In genomic region chr12:49800421-49801140, GRCh38 we compare ENCODE assay signal across 16 cellular contexts. TPM values are rescaled to one million over a fixed set of nuclear protein-coding genes. Genes with fewer than 3 reads are reported as not detected.
DNase-seq lines count a peak whose midpoint lies in the region; ATAC-seq and TF ChIP-seq lines count a peak whose summit lies in the region.
"Had no signal": no experiment of that assay in that cellular context is flagged by ENCODE, and none has a peak within 500 bp of the region (broad histone marks: within the 10 kb centered on the region; RNA-seq: fewer than 3 reads in every experiment).

No MANE protein-coding gene starts in this region.

- no peak for TF ChIP-seq CTCF in heart left ventricle (IDR thresholded peaks at IDR 0.05)
- no peak for TF ChIP-seq CTCF in right lobe of liver (IDR thresholded peaks at IDR 0.05)
- TF ChIP-seq CTCF in lower leg skin (IDR thresholded peaks at IDR 0.05), result no peak
- TF ChIP-seq CTCF in spleen (IDR thresholded peaks at IDR 0.05 in 8 of 11, conservative IDR thresholded peaks at IDR 0.05 in 3 of 11), result no peak

- H3K4me1 ChIP-seq in heart left ventricle (peaks cover 0 to 22% (median 13%) of the 10 kb centered on the region in 12 donors), right lobe of liver (peaks cover 0 to 12% (median 2%) of the 10 kb centered on the region in 4 donors), skeletal muscle tissue (ENCODE audit: control insufficient read depth in 3 of 3, insufficient read depth in 3 of 3, low read length in 3 of 3) (peaks cover 19 to 23% (median 21%) of the 10 kb centered on the region in 3 donors), spleen (peaks cover 0 to 13% (median 0%) of the 10 kb centered on the region in 6 donors)
- H3K4me1 ChIP-seq: Peyer's patch had no signal

- no peak for TF ChIP-seq POLR2A in heart left ventricle (IDR thresholded peaks at IDR 0.05)
- no peak for TF ChIP-seq POLR2A in right lobe of liver (IDR thresholded peaks at IDR 0.05)
- TF ChIP-seq POLR2A in lower leg skin (IDR thresholded peaks at IDR 0.05), result no peak
- TF ChIP-seq POLR2A in spleen (IDR thresholded peaks at IDR 0.05), result no peak

- no peak for DNase-seq in heart left ventricle
- DNase-seq in right lobe of liver, result peak in 1 of 3 donors; percentile 71
- no peak for DNase-seq in lower leg skin (ENCODE audit: low spot score in 2 of 2)
- DNase-seq in germinal center (ENCODE audit: low spot score), result no peak
- DNase-seq in spleen, result no peak
- DNase-seq: AML-193; CD4-positive, alpha-beta T cell; DMS79 treated with DMSO at 0.1 percent for 48 hours; HFFc6; NCI-H1092 treated with DMSO at 0.1 percent for 48 hours; NCI-H1694 treated with DMSO at 0.1 percent for 48 hours; Peyer's patch had no signal

- intact Hi-C loops in heart left ventricle (cut with DNase I), result loop anchor here in 1 of 10 donors (1.0 kb wide), 1 partner anchor 22 kb away; no protein-coding TSS in a partner anchor
- intact Hi-C loops in right lobe of liver (cut with DNase I), result no loop called here
- intact Hi-C loops in lower leg skin (cut with DNase I; ENCODE audit: low total_unique reads), result no loop called here
- intact Hi-C loops in spleen (cut with DNase I; ENCODE audit: low total_unique reads), result no loop called here

- 57 to 65% (median 63%) methylated on average over 8 to 11 of the region's 11 CpGs for WGBS in heart left ventricle, 4 donors
- 64% methylated on average over 9 of the region's 11 CpGs for WGBS in right lobe of liver (ENCODE audit: insufficient coverage, low coverage, low lambda C conversion rate, missing lambda C conversion rate)
- WGBS in lower leg skin, 2 donors, result 55 to 57% methylated on average over 11 of the region's 11 CpGs
- WGBS in spleen, 5 donors, result 88 to 93% (median 92%) methylated on average over 8 to 11 of the region's 11 CpGs

- H3K4me3 Mint-ChIP-seq in activated T-helper 17 cell treated with anti-CD3 and anti-CD28 coated beads, Interleukin-2, amount 50 U/mL, for 72 hours, result no peak overlapping the region
- H3K4me3 Mint-ChIP-seq: CD4-positive, alpha-beta T cell; HFFc6 had no signal

- H3K4me1 Mint-ChIP-seq in activated T-helper 17 cell treated with anti-CD3 and anti-CD28 coated beads, Interleukin-2, amount 50 U/mL, for 72 hours, result no peaks in the 10 kb centered on the region

- peak overlapping the region; percentile 56 for H3K27ac Mint-ChIP-seq in activated T-helper 17 cell treated with anti-CD3 and anti-CD28 coated beads, Interleukin-2, amount 50 U/mL, for 72 hours
- H3K27ac Mint-ChIP-seq: CD4-positive, alpha-beta T cell; HFFc6 had no signal

- no peak for ATAC-seq in activated T-helper 17 cell treated with anti-CD3 and anti-CD28 coated beads, Interleukin-2, amount 50 U/mL, for 72 hours (replicated peaks)
- ATAC-seq in heart left ventricle (peak; percentile 40 to 73 (median 61)), right lobe of liver (peak; percentile 73 to 91 (median 88)), GM21526 (IDR thresholded peaks at IDR 0.05; ENCODE audit: low FRiP score, unreplicated experiment) (no peak)

- H3K27ac ChIP-seq in heart left ventricle, result peak overlapping the region in 11 of 12 donors; percentile 17 to 87 (median 69)
- peak overlapping the region in 1 of 3 donors; percentile 64 for H3K27ac ChIP-seq in right lobe of liver
- peak overlapping the region; percentile 83 for H3K27ac ChIP-seq in skeletal muscle tissue (ENCODE audit: low read depth, low read length)
- no peak overlapping the region for H3K27ac ChIP-seq in spleen
- H3K27ac ChIP-seq: KMS-11, Peyer's patch had no signal

- H3K36me3 ChIP-seq in heart left ventricle (peaks cover 3 to 100% (median 95%) of the 10 kb centered on the region in 9 donors), right lobe of liver (peaks cover 0 to 23% (median 1%) of the 10 kb centered on the region in 4 donors), skeletal muscle tissue (ENCODE audit: control insufficient read depth in 3 of 3, insufficient read depth in 3 of 3, low read length in 3 of 3) (peaks cover 52 to 62% (median 58%) of the 10 kb centered on the region in 3 donors), spleen (peaks cover 0 to 100% (median 80%) of the 10 kb centered on the region in 6 donors)

- H3K9me3 ChIP-seq in heart left ventricle (no peaks in the 10 kb centered on the region), right lobe of liver (no peaks in the 10 kb centered on the region), skeletal muscle tissue (ENCODE audit: control insufficient read depth in 3 of 3, low read length in 3 of 3) (no peaks in the 10 kb centered on the region), spleen (no peaks in the 10 kb centered on the region)
- H3K9me3 ChIP-seq: Peyer's patch had no signal

- H3K9me3 Mint-ChIP-seq in activated T-helper 17 cell treated with anti-CD3 and anti-CD28 coated beads, Interleukin-2, amount 50 U/mL, for 72 hours, result no peaks in the 10 kb centered on the region
- H3K9me3 Mint-ChIP-seq: CD4-positive, alpha-beta T cell; HFFc6 had no signal

- H3K27me3 ChIP-seq in heart left ventricle (no peaks in the 10 kb centered on the region), right lobe of liver (no peaks in the 10 kb centered on the region), skeletal muscle tissue (ENCODE audit: control insufficient read depth in 3 of 3, insufficient read depth in 3 of 3, low read length in 3 of 3) (no peaks in the 10 kb centered on the region), spleen (replicated peaks in 1 of 7) (no peaks in the 10 kb centered on the region)
- H3K27me3 ChIP-seq: Peyer's patch had no signal

- H3K9ac ChIP-seq in skeletal muscle tissue (ENCODE audit: low read depth in 1 of 3, low read length in 3 of 3), result peak overlapping the region in 2 of 3 donors; percentile 53 to 74
- H3K9ac ChIP-seq: KMS-11 had no signal

- H3K4me3 ChIP-seq in heart left ventricle, result no peak overlapping the region
- no peak overlapping the region for H3K4me3 ChIP-seq in right lobe of liver
- H3K4me3 ChIP-seq in skeletal muscle tissue (ENCODE audit: low read length in 3 of 3), result peak overlapping the region in 2 of 3 donors; percentile 18 to 49
- no peak overlapping the region for H3K4me3 ChIP-seq in lower leg skin (ENCODE audit: low read depth, poor library complexity, severe bottlenecking)
- H3K4me3 ChIP-seq in spleen, result no peak overlapping the region
- H3K4me3 ChIP-seq: Peyer's patch had no signal

- H3K36me3 Mint-ChIP-seq in activated T-helper 17 cell treated with anti-CD3 and anti-CD28 coated beads, Interleukin-2, amount 50 U/mL, for 72 hours (ENCODE audit: low read depth), result no peaks in the 10 kb centered on the region

- no peaks in the 10 kb centered on the region for H3K27me3 Mint-ChIP-seq in activated T-helper 17 cell treated with anti-CD3 and anti-CD28 coated beads, Interleukin-2, amount 50 U/mL, for 72 hours
- H3K27me3 Mint-ChIP-seq: CD4-positive, alpha-beta T cell had no signal

RNA-seq across cellular contexts. Expression of gene NCKAP5L, which starts 27.6 kb away (rescaled TPM):
- total RNA-seq in activated T-helper 17 cell treated with anti-CD3 and anti-CD28 coated beads, Interleukin-2, amount 50 U/mL, for 72 hours, result 1 to 10 TPM; 1.2 to 2.4 TPM
- total RNA-seq in heart left ventricle, result 10 to 100 TPM; 14.1 to 35.0 (median 25.0) TPM
- 10 to 100 TPM; 19.4 to 27.7 TPM for polyA plus RNA-seq in heart left ventricle
- total RNA-seq in right lobe of liver, result 1 to 10 TPM; 7.0 to 8.8 (median 7.9) TPM
- 19.3 TPM for total RNA-seq in skeletal muscle tissue
- 10 to 100 TPM in 1 of 4 donors, 1 to 10 TPM in 3; 6.1 to 12.9 (median 9.0) TPM for total RNA-seq in lower leg skin
- total RNA-seq in spleen, result 10 to 100 TPM; 19.9 to 29.4 (median 23.6) TPM
- 10 to 100 TPM in 1 of 3 donors, 1 to 10 TPM in 2; 3.6 to 15.3 (median 7.0) TPM for polyA plus RNA-seq in spleen

RNA-seq across cellular contexts. Expression of gene BCDIN3D, which starts 42.3 kb away (rescaled TPM):
- total RNA-seq in activated T-helper 17 cell treated with anti-CD3 and anti-CD28 coated beads, Interleukin-2, amount 50 U/mL, for 72 hours, result 1 to 10 TPM; 3.4 to 5.1 TPM
- 1 to 10 TPM; 1.7 to 3.9 (median 2.4) TPM for total RNA-seq in heart left ventricle
- polyA plus RNA-seq in heart left ventricle, result 1 to 10 TPM; 1.6 to 2.2 TPM
- total RNA-seq in right lobe of liver, result 1 to 10 TPM; 1.6 to 3.6 (median 2.6) TPM
- 6.8 TPM for total RNA-seq in skeletal muscle tissue
- total RNA-seq in lower leg skin, result 1 to 10 TPM; 3.2 to 7.4 (median 6.3) TPM
- total RNA-seq in spleen, result 1 to 10 TPM; 4.8 to 7.4 (median 5.3) TPM
- polyA plus RNA-seq in spleen, result 1 to 10 TPM; 3.3 to 5.1 (median 4.6) TPM

RNA-seq across cellular contexts. Expression of gene TMBIM6, which starts 59.2 kb away (rescaled TPM):
- 100 to 1,000 TPM; 407 to 411 TPM for total RNA-seq in activated T-helper 17 cell treated with anti-CD3 and anti-CD28 coated beads, Interleukin-2, amount 50 U/mL, for 72 hours
- total RNA-seq in heart left ventricle, result 100 to 1,000 TPM; 203 to 376 (median 252) TPM
- 100 to 1,000 TPM; 105 to 285 TPM for polyA plus RNA-seq in heart left ventricle
- 1,000 to 10,000 TPM in 3 of 6 experiments, 100 to 1,000 TPM in 3; 538 to 1,268 (median 937) TPM for total RNA-seq in right lobe of liver
- total RNA-seq in skeletal muscle tissue, result 185 TPM
- total RNA-seq in lower leg skin, result 100 to 1,000 TPM; 238 to 407 (median 319) TPM
- 100 to 1,000 TPM; 338 to 437 (median 396) TPM for total RNA-seq in spleen
- 100 to 1,000 TPM; 100 to 130 (median 106) TPM for polyA plus RNA-seq in spleen

Comparison
In these comparisons a context has a peak if more than half of its experiments do, and no peak if none do; other contexts are left out.
1. ATAC-seq: peak in heart left ventricle (4 of 4) and right lobe of liver (4 of 4); none in activated T-helper 17 cell treated with anti-CD3 and anti-CD28 coated beads, Interleukin-2, amount 50 U/mL, for 72 hours (single experiment) and GM21526 (single experiment).
2. H3K27ac ChIP-seq: peak in heart left ventricle (11 of 12) and skeletal muscle tissue (single experiment); none in spleen (0 of 8).
3. H3K4me3 ChIP-seq: peak in skeletal muscle tissue (2 of 3); none in heart left ventricle (0 of 12), right lobe of liver (0 of 3), lower leg skin (single experiment) and spleen (0 of 8).